In genomic region chr5:43039468-43040286, GRCh38 we compare ENCODE assay signal across 1 cellular context.
TF ChIP-seq lines count a peak whose summit lies in the region.

No MANE protein-coding gene starts in this region.

TF ChIP-seq in K562, 482 proteins besides CTCF, POLR2A, EP300 and RAD21 (continued from another document and continues in another):
- TF ChIP-seq ZBTB49 (CRISPR knock-in tag; IDR thresholded peaks at IDR 0.05; ENCODE audit: borderline replicate concordance) (peak; percentile 82; the same call in 1 of the 2 replicates), BRD4 (IDR thresholded peaks at IDR 0.05) (peak; percentile 58; the same call in 1 of the 2 replicates), ZNF175 (CRISPR knock-in tag; IDR thresholded peaks at IDR 0.05; ENCODE audit: low read depth) (peak; percentile 61; the same call in 1 of the 2 replicates), RBM25 (IDR thresholded peaks at IDR 0.05; ENCODE audit: low read depth, low read length, severe bottlenecking) (no peak), ZNF407 (IDR thresholded peaks at IDR 0.05; ENCODE audit: low read depth) (peak; percentile 84), BACH1 (tag; IDR thresholded peaks at IDR 0.05) (0 out of 2 replicates have a peak, but pooled peaks have one; percentile 21), EZH2 (IDR thresholded peaks at IDR 0.05; ENCODE audit: borderline replicate concordance, low read depth, low read length) (no peak), ARNT (IDR thresholded peaks at IDR 0.05) (no peak), SP2 (IDR thresholded peaks at IDR 0.05; ENCODE audit: extremely low read depth, low read depth, low read length, poor library complexity, severe bottlenecking) (no peak), TBP (optimal IDR thresholded peaks at IDR 0.05; ENCODE audit: low read depth, low read length) (no peak), LARP7 (IDR thresholded peaks at IDR 0.05) (no peak), ELF2 (CRISPR knock-in tag; IDR thresholded peaks at IDR 0.05) (peak; percentile 64; the same call in 1 of the 2 replicates), ELK1 (CRISPR knock-in tag; IDR thresholded peaks at IDR 0.05) (no peak), HMGXB4 (CRISPR knock-in tag; IDR thresholded peaks at IDR 0.05) (peak; percentile 70; the same call in 1 of the 2 replicates), C11orf30 (IDR thresholded peaks at IDR 0.05; ENCODE audit: low read depth) (no peak), KDM2B (CRISPR knock-in tag; IDR thresholded peaks at IDR 0.05) (peak; percentile 24; the same call in 1 of the 2 replicates), KLF10 (CRISPR knock-in tag; IDR thresholded peaks at IDR 0.05) (no peak), CEBPB (tag; IDR thresholded peaks at IDR 0.05) (peak; percentile 72; the same call in 1 of the 2 replicates), U2AF1 (optimal IDR thresholded peaks at IDR 0.05; ENCODE audit: low read depth, low read length) (no peak), ZNF445 (CRISPR knock-in tag; IDR thresholded peaks at IDR 0.05; ENCODE audit: low read depth) (no peak), NKRF (IDR thresholded peaks at IDR 0.05; ENCODE audit: borderline replicate concordance) (peak; percentile 49; the same call in 1 of the 2 replicates), BCOR (IDR thresholded peaks at IDR 0.05) (peak; percentile 36; the same call in 1 of the 2 replicates), ZNF512 (tag; IDR thresholded peaks at IDR 0.05) (no peak), NR2C1 (IDR thresholded peaks at IDR 0.05) (peak; percentile 12; the same call in 1 of the 2 replicates), NR2C1 (tag; IDR thresholded peaks at IDR 0.05) (no peak), E2F5 (CRISPR knock-in tag; IDR thresholded peaks at IDR 0.05) (no peak), AFF4 (CRISPR knock-in tag; IDR thresholded peaks at IDR 0.05) (peak; percentile 14; the same call in 1 of the 2 replicates), NFE2 (IDR thresholded peaks at IDR 0.05; ENCODE audit: low read depth) (no peak), STAT6 (CRISPR knock-in tag; IDR thresholded peaks at IDR 0.05) (peak; percentile 43; the same call in 1 of the 2 replicates)
